ENCODE assay signal across 17 cellular contexts in genomic region chr3:66620185-66620803, GRCh38.
DNase-seq lines count a peak whose midpoint lies in the region; ATAC-seq, FAIRE-seq and TF ChIP-seq lines count a peak whose summit lies in the region.
"Had no signal": no experiment of that assay in that cellular context is flagged by ENCODE, and none has a peak within 500 bp of the region (broad histone marks: within the 10 kb centered on the region; RNA-seq: fewer than 3 reads in every experiment).

No MANE protein-coding gene starts in this region.

- H3K4me3 Mint-ChIP-seq in nephron, result no peak overlapping the region
- H3K4me3 Mint-ChIP-seq: CD14-positive monocyte had no signal

- 77% methylated on average over 10 of the region's 10 CpGs; no CpG with 5 or more reads in 1 of the 2 experiments for WGBS in H1 (ENCODE audit: extremely low coverage in 1 of 2, insufficient coverage in 1 of 2, insufficient read length in 1 of 2, insufficient replicate concordance in 2 of 2, low coverage in 1 of 2, low lambda C conversion rate in 2 of 2, missing lambda C conversion rate in 1 of 2), 2 experiments

- H3K9me3 ChIP-seq in ascending aorta, result no peaks in the 10 kb centered on the region
- H3K9me3 ChIP-seq in H1 (ENCODE audit: insufficient read depth in 2 of 2, low read depth in 1 of 2, low read length in 1 of 2), result no peaks in the 10 kb centered on the region

- H3K36me3 ChIP-seq in ascending aorta, result no peaks in the 10 kb centered on the region
- H3K36me3 ChIP-seq in H1 (ENCODE audit: control insufficient read depth in 2 of 4, insufficient read depth in 4 of 4, low read length in 3 of 4), result no peaks in the 10 kb centered on the region

- no peaks in the 10 kb centered on the region for H3K27me3 Mint-ChIP-seq in nephron (ENCODE audit: low read depth)

- peak overlapping the region; percentile 67; the same call in 1 of the 2 replicates for H2AFZ ChIP-seq in H1 (ENCODE audit: low read length)
- H2AFZ ChIP-seq: GM23248 had no signal

- no peak overlapping the region for H3K18ac ChIP-seq in H1 (ENCODE audit: extremely low read depth, low read length)

- no peaks in the 10 kb centered on the region for H3K23me2 ChIP-seq in H1 (ENCODE audit: low read depth, low read length)

- TF ChIP-seq RAD21 in H1 (IDR thresholded peaks at IDR 0.05 in 1 of 2, conservative IDR thresholded peaks at IDR 0.05 in 1 of 2; ENCODE audit: low read depth in 2 of 2, low read length in 2 of 2), result no peak

- H2BK120ac ChIP-seq in H1 (replicated peaks; ENCODE audit: low read depth, low read length), result no peak overlapping the region

- H3K9me3 Mint-ChIP-seq in nephron, result no peaks in the 10 kb centered on the region

- H3K4me1 ChIP-seq in ascending aorta (peaks cover 3 to 27% of the 10 kb centered on the region in 2 donors), H1 (replicated peaks in 1 of 4; ENCODE audit: control insufficient read depth in 3 of 4, insufficient read depth in 4 of 4, low read length in 3 of 4) (peaks cover 0 to 12% (median 3%) of the 10 kb centered on the region in 4 experiments; a peak in 6 of 7 replicates)

- no peaks in the 10 kb centered on the region for H4K20me1 ChIP-seq in H1 (replicated peaks in 1 of 2; ENCODE audit: control insufficient read depth in 1 of 2, insufficient read depth in 2 of 2, low read length in 2 of 2)

- TF ChIP-seq POLR2A in H1 (IDR thresholded peaks at IDR 0.05; ENCODE audit: control extremely low read depth in 1 of 2, low read depth in 2 of 2, low read length in 2 of 2), result no peak

- peaks cover 19% of the 10 kb centered on the region for H3K4me1 Mint-ChIP-seq in nephron
- H3K4me1 Mint-ChIP-seq: CD14-positive monocyte had no signal

- no peak for DNase-seq in ascending aorta (ENCODE audit: low spot score in 2 of 2)
- no peak for DNase-seq in H1 (ENCODE audit: low read depth in 1 of 2, low spot score in 2 of 2)
- DNase-seq in GM19238 (ENCODE audit: insufficient read length, low spot score), result no peak
- no peak for DNase-seq in dorsolateral prefrontal cortex
- DNase-seq in islet precursor cell, result no peak
- DNase-seq: ACHN, AML-193, DMS79, GM23248, NCI-H1105, NCI-H2081, NCI-H2171 treated with DMSO at 0.1 percent for 48 hours had no signal

- H3K79me2 ChIP-seq in H1 (ENCODE audit: control insufficient read depth in 1 of 2, insufficient read depth in 2 of 2, low read length in 2 of 2), result no peaks in the 10 kb centered on the region

- H3K27ac ChIP-seq in ascending aorta (peak overlapping the region; percentile 28 to 53), H1 (ENCODE audit: low read depth, low read length) (no peak overlapping the region), dorsolateral prefrontal cortex (peak overlapping the region in 6 of 59 donors; percentile 1 to 45 (median 10))
- H3K27ac ChIP-seq: GM23248 had no signal

- CTCF ChIA-PET in H1 (lab: Charles Lee; ENCODE audit: partially characterized antibody), result interaction anchor here (0.9 to 1.3 kb wide), 3 partner anchors 47 to 367 kb away, joined by 3 read pairs; no protein-coding TSS in a partner anchor

- no peak for FAIRE-seq in H1 (lab: Jason Lieb, UNC)
- FAIRE-seq: GM19239 had no signal

- no peaks in the 10 kb centered on the region for H3K79me1 ChIP-seq in H1 (ENCODE audit: low read depth, low read length)

- H3K56ac ChIP-seq in H1 (replicated peaks; ENCODE audit: insufficient read length, low read depth, low read length), result no peak overlapping the region

- no peak overlapping the region for H4K8ac ChIP-seq in H1 (ENCODE audit: extremely low read depth, insufficient read depth, low read length)

- H3K9ac ChIP-seq in H1 (replicated peaks in 1 of 4; ENCODE audit: extremely low read depth in 1 of 4, low read depth in 3 of 4, low read length in 3 of 4), result no peak overlapping the region
- H3K9ac ChIP-seq: GM23248 had no signal

- H3K23ac ChIP-seq in H1 (ENCODE audit: insufficient read length), result no peak overlapping the region

- H3K4me3 ChIP-seq in ascending aorta (no peak overlapping the region), H1 (ENCODE audit: extremely low read depth in 1 of 4, insufficient read depth in 2 of 4, low read depth in 3 of 4, low read length in 4 of 4) (no peak overlapping the region), dorsolateral prefrontal cortex (peak overlapping the region in 6 of 59 donors; percentile 11 to 32 (median 23))
- H3K4me3 ChIP-seq: GM23248 had no signal

- no peak for ATAC-seq in HG02798 (IDR thresholded peaks at IDR 0.05; ENCODE audit: poor library complexity, unreplicated experiment)
- ATAC-seq: Panc1 had no signal

- no peak overlapping the region for H2AK5ac ChIP-seq in H1 (ENCODE audit: low read depth, low read length)

- no peak overlapping the region for H3K4ac ChIP-seq in H1 (replicated peaks; ENCODE audit: insufficient read length, low read depth, low read length)

- no peak overlapping the region for H2BK5ac ChIP-seq in H1 (ENCODE audit: low read depth, low read length)

- H3K36me3 Mint-ChIP-seq in nephron (ENCODE audit: low read depth), result no peaks in the 10 kb centered on the region
- H3K36me3 Mint-ChIP-seq: CD14-positive monocyte had no signal

- no peak overlapping the region for H2BK12ac ChIP-seq in H1 (ENCODE audit: low read depth, low read length)

- no peak overlapping the region for H4K5ac ChIP-seq in H1 (ENCODE audit: insufficient read length, low read depth, low read length)

- intact Hi-C loops in ascending aorta (cut with DNase I), result no loop called here
- intact Hi-C loops in dorsolateral prefrontal cortex (cut with DNase I), result no loop called here

- no peak overlapping the region for H3K14ac ChIP-seq in H1 (ENCODE audit: insufficient read length)

- H2BK15ac ChIP-seq in H1 (ENCODE audit: low read length), result 0 out of 2 replicates have a peak overlapping the region, but pooled peaks have one; percentile 37

- TF ChIP-seq EP300 in H1 (IDR thresholded peaks at IDR 0.05; ENCODE audit: borderline replicate concordance in 1 of 2, low read depth in 2 of 2, low read length in 2 of 2), result no peak

- H3K27me3 ChIP-seq in ascending aorta (no peaks in the 10 kb centered on the region), H1 (replicated peaks in 1 of 4; ENCODE audit: control insufficient read depth in 3 of 4, extremely low read depth in 1 of 4, insufficient read depth in 3 of 4, low read length in 3 of 4) (no peaks in the 10 kb centered on the region), dorsolateral prefrontal cortex (no peaks in the 10 kb centered on the region)

- H3K4me2 ChIP-seq in H1 (ENCODE audit: insufficient read depth in 1 of 2, low read depth in 2 of 2, low read length in 2 of 2), result no peak overlapping the region

- H3K27ac Mint-ChIP-seq in nephron, result peak overlapping the region in 2 of 3 experiments; percentile 22 to 29
- H3K27ac Mint-ChIP-seq: CD14-positive monocyte had no signal

- POLR2A ChIA-PET in H1 (lab: Charles Lee; ENCODE audit: partially characterized antibody), result interaction anchor here (1.6 kb wide), 1 partner anchor 13 kb away, joined by 4 read pairs; no protein-coding TSS in a partner anchor

- H2BK20ac ChIP-seq in H1 (ENCODE audit: low read length), result no peak overlapping the region

- no peak for TF ChIP-seq CTCF in ascending aorta (IDR thresholded peaks at IDR 0.05)
- no peak for TF ChIP-seq CTCF in H1 (IDR thresholded peaks at IDR 0.05; ENCODE audit: control extremely low read depth in 1 of 3, insufficient read depth in 1 of 3, low read depth in 1 of 3, low read length in 3 of 3)
- TF ChIP-seq CTCF in nephron (IDR thresholded peaks at IDR 0.05; ENCODE audit: unreplicated experiment in 3 of 3), result no peak
- TF ChIP-seq CTCF in dorsolateral prefrontal cortex (IDR thresholded peaks at IDR 0.05 in 54 of 56, conservative IDR thresholded peaks at IDR 0.05 in 2 of 56; ENCODE audit: low read depth in 1 of 56, partially characterized antibody in 56 of 56), result no peak

- no peak overlapping the region for H4K91ac ChIP-seq in H1 (replicated peaks; ENCODE audit: insufficient read length, low read length)

TF ChIP-seq in H1, 55 proteins besides CTCF, POLR2A, EP300 and RAD21:
- TF ChIP-seq NANOG (IDR thresholded peaks at IDR 0.05; ENCODE audit: insufficient read depth, low read depth, low read length, poor library complexity, severe bottlenecking), result no peak
- no peak for TF ChIP-seq SIX5 (IDR thresholded peaks at IDR 0.05; ENCODE audit: low read depth, low read length)
- no peak for TF ChIP-seq ZNF274 (IDR thresholded peaks at IDR 0.05; ENCODE audit: borderline replicate concordance, extremely low read depth, low read length)
- TF ChIP-seq SP4 (IDR thresholded peaks at IDR 0.05; ENCODE audit: low read length), result no peak
- no peak for TF ChIP-seq SP2 (IDR thresholded peaks at IDR 0.05; ENCODE audit: low read length)
- no peak for TF ChIP-seq SP1 (IDR thresholded peaks at IDR 0.05; ENCODE audit: low read depth, low read length)
